In the genomic region with DNA sequence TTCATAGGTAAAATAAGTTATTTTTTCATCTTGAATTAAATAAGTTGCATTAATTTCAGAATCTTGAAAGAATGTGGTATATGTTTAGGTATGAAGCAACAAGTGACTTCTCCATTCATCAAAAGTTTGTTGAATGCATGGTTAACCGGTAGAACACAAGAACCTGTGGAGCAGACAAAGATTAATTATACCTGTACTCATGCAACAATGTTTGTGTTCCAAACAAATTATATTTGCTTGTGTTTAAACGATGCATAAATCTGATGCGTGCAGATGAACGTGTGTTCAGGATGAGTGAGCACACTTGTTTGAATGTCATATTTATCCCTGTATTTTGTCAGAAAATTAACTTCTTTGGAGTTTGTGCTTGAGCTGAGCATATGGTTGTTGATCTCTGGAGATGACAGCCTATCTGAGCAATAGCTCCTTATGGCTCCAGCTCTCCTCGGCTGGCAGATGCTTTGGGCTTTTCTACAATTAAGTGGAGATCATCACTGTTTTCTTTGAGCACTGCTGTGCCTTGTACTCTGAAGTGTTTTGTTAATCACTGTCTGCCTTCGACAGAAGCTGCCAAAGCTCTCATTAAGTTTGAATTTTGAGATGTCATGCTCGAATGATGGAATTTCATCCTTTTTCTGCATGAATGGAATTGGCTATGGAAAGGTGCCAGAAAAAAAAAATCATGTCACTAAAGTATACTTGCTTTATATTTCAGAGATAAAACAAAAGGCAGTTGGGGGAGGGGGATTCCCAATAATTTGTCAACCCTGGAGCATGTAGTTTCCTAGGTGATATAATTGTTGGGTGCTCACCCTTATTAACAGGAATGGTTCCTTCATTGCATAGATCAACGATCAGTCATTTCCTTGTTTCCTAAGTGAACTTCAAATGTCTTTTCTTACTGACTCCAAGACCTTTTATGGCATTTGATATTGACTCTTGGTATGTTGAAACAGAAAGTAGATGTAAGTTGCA, we compare ENCODE assay signal across 16 cellular contexts.
DNase-seq lines count a peak whose midpoint lies in the region; ATAC-seq and TF ChIP-seq lines count a peak whose summit lies in the region.
"Had no signal": no experiment of that assay in that cellular context is flagged by ENCODE, and none has a peak within 500 bp of the region (broad histone marks: within the 10 kb centered on the region; RNA-seq: fewer than 3 reads in every experiment).

No MANE protein-coding gene starts in this region.

- intact Hi-C loops in breast epithelium (cut with DNase I; ENCODE audit: low total_unique reads), result no loop called here

- H3K4me2 ChIP-seq in smooth muscle cell, result no peak overlapping the region

- H3K4me1 ChIP-seq in breast epithelium, result no peaks in the 10 kb centered on the region
- no peaks in the 10 kb centered on the region for H3K4me1 ChIP-seq in smooth muscle cell (ENCODE audit: low read depth)
- H3K4me1 ChIP-seq: body of pancreas had no signal

- in situ Hi-C loops in Caki2 (cut with HindIII; ENCODE audit: low pct_unique_long_range_greater_than_20kb, low sequenced_read_pairs), result no loop called here

- H3K27ac ChIP-seq in breast epithelium (no peak overlapping the region), smooth muscle cell (ENCODE audit: low read depth) (no peak overlapping the region)
- H3K27ac ChIP-seq: body of pancreas, neutrophil had no signal

- H3K79me2 ChIP-seq in smooth muscle cell (ENCODE audit: low read depth), result no peaks in the 10 kb centered on the region

- no peak overlapping the region for H2AFZ ChIP-seq in smooth muscle cell (ENCODE audit: low read depth)

- no peak overlapping the region for H3K9ac ChIP-seq in smooth muscle cell (ENCODE audit: low read depth)

- H3K27me3 ChIP-seq in breast epithelium (no peaks in the 10 kb centered on the region), smooth muscle cell (ENCODE audit: low read depth) (no peaks in the 10 kb centered on the region)
- H3K27me3 ChIP-seq: body of pancreas, neutrophil had no signal

- WGBS in smooth muscle cell (ENCODE audit: low lambda C conversion rate), result 70% methylated on average over 8 of the region's 8 CpGs

- no peaks in the 10 kb centered on the region for H4K20me1 ChIP-seq in smooth muscle cell (ENCODE audit: low read depth)

- TF ChIP-seq POLR2A in breast epithelium (IDR thresholded peaks at IDR 0.05), result no peak

- H3F3A ChIP-seq in smooth muscle cell (ENCODE audit: low read depth), result no peaks in the 10 kb centered on the region

- TF ChIP-seq CTCF in breast epithelium (IDR thresholded peaks at IDR 0.05) (no peak), smooth muscle cell (IDR thresholded peaks at IDR 0.05; ENCODE audit: borderline replicate concordance, insufficient read depth, poor library complexity, severe bottlenecking) (no peak)

- no peak overlapping the region for H3K4me3 ChIP-seq in breast epithelium
- H3K4me3 ChIP-seq in smooth muscle cell, result no peak overlapping the region
- H3K4me3 ChIP-seq: body of pancreas had no signal

- DNase-seq in Caki2 (ENCODE audit: low read depth) (peak; percentile 87), HCEC 1CT (peak; percentile 61), NCI-H2227 treated with DMSO at 0.1 percent for 48 hours (lab: John Stamatoyannopoulos, UW) (peak; percentile 26), glomerular visceral epithelial cell (ENCODE audit: extremely low spot score) (peak; percentile 79), breast epithelium (ENCODE audit: low spot score in 2 of 2) (no peak), smooth muscle cell (lab: John Stamatoyannopoulos, UW; ENCODE audit: unreplicated experiment) (no peak), NCI-H1048 (lab: John Stamatoyannopoulos, UW) (no peak)
- DNase-seq: activated CD4-positive, alpha-beta T cell treated with anti-CD3 and anti-CD28 coated beads, Interleukin-2, amount 10 ng/mL, durations not matched to agents 7 days and 5 days; activated T-cell treated with anti-CD3 and anti-CD28 coated beads, Interleukin-2, amount 50 U/mL, for 1 hour; body of pancreas; erythroblast; H7; NCI-H226 had no signal

- no peaks in the 10 kb centered on the region for H3K36me3 ChIP-seq in breast epithelium
- H3K36me3 ChIP-seq in smooth muscle cell (ENCODE audit: low read depth), result no peaks in the 10 kb centered on the region
- H3K36me3 ChIP-seq: neutrophil had no signal

- no peak for ATAC-seq in HG03159 (IDR thresholded peaks at IDR 0.05; ENCODE audit: unreplicated experiment)
- ATAC-seq: body of pancreas, sciatic nerve had no signal

- no peaks in the 10 kb centered on the region for H3K9me3 ChIP-seq in breast epithelium
- H3K9me3 ChIP-seq in smooth muscle cell (replicated peaks; ENCODE audit: low read depth), result no peaks in the 10 kb centered on the region
- H3K9me3 ChIP-seq: body of pancreas, neutrophil had no signal

Comparison
In these comparisons a context has a peak if more than half of its experiments do, and no peak if none do; other contexts are left out.
1. DNase-seq: peak in Caki2 (single experiment), HCEC 1CT (single experiment), NCI-H2227 treated with DMSO at 0.1 percent for 48 hours (single experiment) and glomerular visceral epithelial cell (single experiment); none in breast epithelium (0 of 2), smooth muscle cell (single experiment) and NCI-H1048 (single experiment).